8 cellular contexts compared by ENCODE assay signal in the genomic region with DNA sequence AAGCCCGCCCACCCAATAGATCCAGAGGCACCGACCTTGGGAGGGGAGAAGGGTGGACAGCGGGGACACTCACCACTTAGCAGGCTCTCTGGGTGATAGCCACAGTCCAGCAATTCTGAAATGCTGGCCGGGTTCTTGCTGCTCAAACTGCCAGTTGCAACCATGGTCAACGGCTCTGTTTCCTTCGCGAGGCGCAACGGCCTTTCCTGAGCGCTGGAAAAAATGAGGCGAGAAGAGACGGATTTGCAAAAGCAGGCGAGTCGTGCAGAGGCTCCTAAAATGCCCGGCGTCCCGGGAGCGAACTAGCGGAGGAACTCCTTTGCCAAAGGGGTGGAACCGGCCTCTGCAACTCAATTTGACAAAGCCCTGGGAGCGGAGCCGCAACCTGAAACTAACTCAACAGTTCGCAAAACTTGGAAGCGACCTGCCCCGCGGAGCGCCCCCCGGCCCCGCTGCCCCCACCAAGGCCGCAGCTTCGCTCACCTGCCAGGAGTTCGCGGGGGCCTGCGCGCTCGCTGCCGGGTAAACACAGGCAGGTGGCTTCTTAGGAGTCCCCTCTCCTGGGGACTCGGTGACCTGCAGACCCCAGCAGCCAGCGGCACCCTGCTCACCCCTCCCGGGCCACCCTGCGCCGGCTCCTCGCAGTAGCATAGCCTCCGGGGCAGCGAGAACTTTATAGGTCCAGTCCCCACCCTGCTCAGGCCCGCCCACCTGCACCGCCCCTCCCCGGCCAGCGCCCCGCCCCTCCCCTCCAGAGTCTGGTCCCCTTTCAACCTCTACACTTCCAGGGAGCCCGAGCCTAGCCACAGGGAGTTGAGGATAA. TPM values are rescaled to one million over a fixed set of nuclear protein-coding genes. Genes with fewer than 3 reads are reported as not detected.
DNase-seq lines count a peak whose midpoint lies in the region; ATAC-seq and TF ChIP-seq lines count a peak whose summit lies in the region.

Gene DDIT4L, minus strand, starts transcription at position 649 of the 823 bp plus-strand sequence. Its CDS starts 485 bp downstream, at position 164.

- no peaks in the 10 kb centered on the region for H3K9me3 Mint-ChIP-seq in central memory CD8-positive, alpha-beta T cell
- H3K9me3 Mint-ChIP-seq in stimulated activated naive B cell treated with anti-CD40 and anti-IgM and Interleukin-4, amounts not matched to agents 10 μg/mL and 1 μg/mL and 100 μg/mL, for 72 hours: no peaks in the 10 kb centered on the region

- H3K4me2 ChIP-seq in OCI-LY1 (ENCODE audit: low read length): peak within 1 kb of the TSS; percentile 40

- H3K9ac ChIP-seq in OCI-LY1 (ENCODE audit: low read length): no peak within 1 kb of the TSS

- peaks cover 36% of the 10 kb centered on the region for H3K27me3 Mint-ChIP-seq in central memory CD8-positive, alpha-beta T cell
- H3K27me3 Mint-ChIP-seq in stimulated activated naive B cell treated with anti-CD40 and anti-IgM and Interleukin-4, amounts not matched to agents 10 μg/mL and 1 μg/mL and 100 μg/mL, for 72 hours: peaks cover 32 to 51% of the 10 kb centered on the region in 2 donors

- no peaks in the 10 kb centered on the region for H3K36me3 ChIP-seq in OCI-LY1 (ENCODE audit: insufficient read depth, low read length)

- no peak for TF ChIP-seq CTCF in OCI-LY1 (IDR thresholded peaks at IDR 0.05; ENCODE audit: low read length)

- no peak within 1 kb of the TSS for H3K27ac Mint-ChIP-seq in central memory CD8-positive, alpha-beta T cell (ENCODE audit: low read depth)
- H3K27ac Mint-ChIP-seq in stimulated activated naive B cell treated with anti-CD40 and anti-IgM and Interleukin-4, amounts not matched to agents 10 μg/mL and 1 μg/mL and 100 μg/mL, for 72 hours: peak within 1 kb of the TSS; percentile 47

- H3K9me2 ChIP-seq in OCI-LY1 (ENCODE audit: low read depth, low read length): no peaks in the 10 kb centered on the region

- H3K27me3 ChIP-seq in OCI-LY1 (ENCODE audit: insufficient read depth, low read length): no peaks in the 10 kb centered on the region

- no peak within 1 kb of the TSS for H3K27ac ChIP-seq in OCI-LY1 (ENCODE audit: low read depth, low read length, poor library complexity, severe bottlenecking)

- ATAC-seq in GM19023 (IDR thresholded peaks at IDR 0.05; ENCODE audit: unreplicated experiment) (peak; percentile 54), left lobe of liver (peak; percentile 85), GM19452 (IDR thresholded peaks at IDR 0.05; ENCODE audit: unreplicated experiment) (no peak)
- peak; percentile 65 for ATAC-seq in central memory CD8-positive, alpha-beta T cell (replicated peaks; ENCODE audit: extremely low read depth, poor library complexity, severe bottlenecking)
- peak; percentile 74 to 78 for ATAC-seq in stimulated activated naive B cell treated with anti-CD40 and anti-IgM and Interleukin-4, amounts not matched to agents 10 μg/mL and 1 μg/mL and 100 μg/mL, for 72 hours (replicated peaks)

- H4K20me1 ChIP-seq in OCI-LY1 (ENCODE audit: insufficient read depth, low read length): no peaks in the 10 kb centered on the region

- H3K9me3 ChIP-seq in OCI-LY1 (ENCODE audit: low read length): no peaks in the 10 kb centered on the region

- H3K4me1 Mint-ChIP-seq in central memory CD8-positive, alpha-beta T cell: peaks cover 15% of the 10 kb centered on the region
- H3K4me1 Mint-ChIP-seq in stimulated activated naive B cell treated with anti-CD40 and anti-IgM and Interleukin-4, amounts not matched to agents 10 μg/mL and 1 μg/mL and 100 μg/mL, for 72 hours: peaks cover 12 to 19% of the 10 kb centered on the region in 2 donors

- H3K36me3 Mint-ChIP-seq in central memory CD8-positive, alpha-beta T cell (ENCODE audit: insufficient read depth): no peaks in the 10 kb centered on the region
- no peaks in the 10 kb centered on the region for H3K36me3 Mint-ChIP-seq in stimulated activated naive B cell treated with anti-CD40 and anti-IgM and Interleukin-4, amounts not matched to agents 10 μg/mL and 1 μg/mL and 100 μg/mL, for 72 hours

- DNase-seq in central memory CD8-positive, alpha-beta T cell (ENCODE audit: low spot score in 2 of 2): no peak
- no peak for DNase-seq in left lobe of liver (ENCODE audit: low spot score)
- DNase-seq in stimulated activated naive B cell treated with anti-CD40 and anti-IgM and Interleukin-4, amounts not matched to agents 10 μg/mL and 1 μg/mL and 100 μg/mL, for 72 hours: no peak
- DNase-seq in stimulated activated naive CD4-positive, alpha-beta T cell (lab: John Stamatoyannopoulos, UW): no peak
- DNase-seq in NCI-H187 treated with DMSO at 0.1 percent for 48 hours (lab: John Stamatoyannopoulos, UW): no peak

- peak within 1 kb of the TSS; percentile 43 for H3K4me3 ChIP-seq in OCI-LY1 (ENCODE audit: low read depth, low read length, poor library complexity, severe bottlenecking)

- H3K4me3 Mint-ChIP-seq in central memory CD8-positive, alpha-beta T cell: peak within 1 kb of the TSS; percentile 81
- peak within 1 kb of the TSS; percentile 79 to 84 for H3K4me3 Mint-ChIP-seq in stimulated activated naive B cell treated with anti-CD40 and anti-IgM and Interleukin-4, amounts not matched to agents 10 μg/mL and 1 μg/mL and 100 μg/mL, for 72 hours

- H2AFZ ChIP-seq in OCI-LY1 (ENCODE audit: low read length): no peak within 1 kb of the TSS

- H3K4me1 ChIP-seq in OCI-LY1 (ENCODE audit: insufficient read depth, low read length, severe bottlenecking): no peaks in the 10 kb centered on the region

- H3F3A ChIP-seq in OCI-LY1 (ENCODE audit: insufficient read depth, low read length): no peaks in the 10 kb centered on the region

- H3K79me2 ChIP-seq in OCI-LY1 (ENCODE audit: insufficient read depth, low read length): no peaks in the 10 kb centered on the region

RNA-seq across cellular contexts. Expression of gene DDIT4L, which starts in this region (rescaled TPM):
- total RNA-seq in left lobe of liver: 0.33 TPM

Comparison
In these comparisons a context has a peak if more than half of its experiments do, and no peak if none do; other contexts are left out.
1. Peak in ATAC-seq in left lobe of liver; RNA of the gene not detected or under 1 TPM.